In genomic region chr5:103523319-103523718, GRCh38 we compare ENCODE assay signal across 1 cellular context.
A peak's percentile ranks its signal among the peaks of the same experiment; 100 is the strongest.
TF ChIP-seq lines count a peak whose summit lies in the region.

No MANE protein-coding gene starts in this region.

TF ChIP-seq in HepG2, 621 proteins besides CTCF, POLR2A, EP300 and RAD21 (continued from another document):
- no peak for TF ChIP-seq HMGXB4 (CRISPR knock-in tag; IDR thresholded peaks at IDR 0.05; ENCODE audit: borderline replicate concordance in 1 of 2, low read depth in 1 of 2)
- TF ChIP-seq ZNF282 (IDR thresholded peaks at IDR 0.05; ENCODE audit: partially characterized antibody): no peak
- TF ChIP-seq ZNF691 (CRISPR knock-in tag; IDR thresholded peaks at IDR 0.05; ENCODE audit: borderline replicate concordance, low read depth): no peak
- TF ChIP-seq ZNF780A (CRISPR knock-in tag; IDR thresholded peaks at IDR 0.05): no peak
- no peak for TF ChIP-seq ZNF160 (CRISPR knock-in tag; IDR thresholded peaks at IDR 0.05)
- TF ChIP-seq PAX8 (CRISPR knock-in tag; IDR thresholded peaks at IDR 0.05; ENCODE audit: borderline replicate concordance): no peak
- TF ChIP-seq STAG1 (CRISPR knock-in tag; IDR thresholded peaks at IDR 0.05): no peak
- TF ChIP-seq GABPA (IDR thresholded peaks at IDR 0.05; ENCODE audit: low read depth, low read length): no peak
- TF ChIP-seq GABPA (CRISPR knock-in tag; IDR thresholded peaks at IDR 0.05; ENCODE audit: low read depth): peak; percentile 29; the same call in 1 of the 2 replicates
- no peak for TF ChIP-seq ZNF557 (CRISPR knock-in tag; IDR thresholded peaks at IDR 0.05)
- TF ChIP-seq ZNF451 (CRISPR knock-in tag; IDR thresholded peaks at IDR 0.05): no peak
- no peak for TF ChIP-seq ARNTL (CRISPR knock-in tag; IDR thresholded peaks at IDR 0.05)
- no peak for TF ChIP-seq ZNF770 (CRISPR knock-in tag; IDR thresholded peaks at IDR 0.05)
- no peak for TF ChIP-seq ZNF615 (CRISPR knock-in tag; IDR thresholded peaks at IDR 0.05; ENCODE audit: borderline replicate concordance)
- TF ChIP-seq ZNF446 (CRISPR knock-in tag; IDR thresholded peaks at IDR 0.05): no peak
- TF ChIP-seq MTA3 (CRISPR knock-in tag; IDR thresholded peaks at IDR 0.05): no peak
- TF ChIP-seq ZNF530 (CRISPR knock-in tag; IDR thresholded peaks at IDR 0.05; ENCODE audit: low read depth): no peak
- no peak for TF ChIP-seq ARID3A (IDR thresholded peaks at IDR 0.05; ENCODE audit: low read depth, low read length)
- TF ChIP-seq SP1 (IDR thresholded peaks at IDR 0.05): no peak
- TF ChIP-seq SP1 (CRISPR knock-in tag; IDR thresholded peaks at IDR 0.05): no peak
- no peak for TF ChIP-seq GMEB1 (CRISPR knock-in tag; IDR thresholded peaks at IDR 0.05; ENCODE audit: borderline replicate concordance)
- 0 out of 2 replicates have a peak, but pooled peaks have one; percentile 24 for TF ChIP-seq PPARG (CRISPR knock-in tag; conservative IDR thresholded peaks at IDR 0.05)
- no peak for TF ChIP-seq ZNF678 (CRISPR knock-in tag; IDR thresholded peaks at IDR 0.05)
- peak; percentile 37 for TF ChIP-seq FOSL2 (CRISPR knock-in tag; IDR thresholded peaks at IDR 0.05)
- TF ChIP-seq ZNF232 (CRISPR knock-in tag; IDR thresholded peaks at IDR 0.05; ENCODE audit: borderline replicate concordance): no peak
- TF ChIP-seq ZNF781 (CRISPR knock-in tag; IDR thresholded peaks at IDR 0.05; ENCODE audit: borderline replicate concordance, not compliant biosample characterization): no peak
- TF ChIP-seq CEBPB (IDR thresholded peaks at IDR 0.05; ENCODE audit: borderline replicate concordance, low read depth, low read length): no peak
- TF ChIP-seq ZNF616 (CRISPR knock-in tag; IDR thresholded peaks at IDR 0.05; ENCODE audit: low read depth): no peak
- TF ChIP-seq ZNF646 (CRISPR knock-in tag; IDR thresholded peaks at IDR 0.05): no peak
- TF ChIP-seq ELF1 (CRISPR knock-in tag; IDR thresholded peaks at IDR 0.05): no peak
- no peak for TF ChIP-seq POLR2AphosphoS5 (IDR thresholded peaks at IDR 0.05; ENCODE audit: low read depth, low read length)
- no peak for TF ChIP-seq SRSF9 (IDR thresholded peaks at IDR 0.05; ENCODE audit: borderline replicate concordance, insufficient read depth, low read depth, low read length, poor library complexity, severe bottlenecking)
- TF ChIP-seq TFE3 (CRISPR knock-in tag; IDR thresholded peaks at IDR 0.05): peak; percentile 45; the same call in 1 of the 2 replicates
